19 cellular contexts compared by ENCODE assay signal in genomic region chr4:81528200-81528599, GRCh38. TPM values are rescaled to one million over a fixed set of nuclear protein-coding genes. Genes with fewer than 3 reads are reported as not detected.
DNase-seq lines count a peak whose midpoint lies in the region; ATAC-seq and TF ChIP-seq lines count a peak whose summit lies in the region.
"Had no signal": no experiment of that assay in that cellular context is flagged by ENCODE, and none has a peak within 500 bp of the region (broad histone marks: within the 10 kb centered on the region; RNA-seq: fewer than 3 reads in every experiment).

No MANE protein-coding gene starts in this region.

- DNase-seq in left ventricle myocardium superior (no peak), cardiac septum (ENCODE audit: low spot score) (no peak), mesendoderm (no peak), upper lobe of right lung (no peak), CD14-positive monocyte (ENCODE audit: low spot score) (no peak), kidney tubule cell (ENCODE audit: low spot score) (no peak)
- DNase-seq: CD4-positive, alpha-beta T cell; CD8-positive, alpha-beta memory T cell; DMS 273 treated with DMSO at 0.1 percent for 48 hours; DMS79; EL; GDM1; H9 had no signal

- TF ChIP-seq CTCF in upper lobe of right lung (IDR thresholded peaks at IDR 0.05) (no peak), CD14-positive monocyte (IDR thresholded peaks at IDR 0.05) (no peak)

- H3K4me3 ChIP-seq in mesendoderm (ENCODE audit: low read length): no peak overlapping the region
- H3K4me3 ChIP-seq in upper lobe of right lung: no peak overlapping the region
- H3K4me3 ChIP-seq: GM12878, GM23338 had no signal

- no peak overlapping the region for H3K4ac ChIP-seq in mesendoderm (ENCODE audit: low read depth, low read length)

- H3K79me1 ChIP-seq in mesendoderm (ENCODE audit: low read length): no peaks in the 10 kb centered on the region

- no peak overlapping the region for H4K5ac ChIP-seq in mesendoderm (ENCODE audit: low read length)

- H3K4me2 ChIP-seq in mesendoderm (ENCODE audit: low read length): no peak overlapping the region
- H3K4me2 ChIP-seq: GM23338 had no signal

- peaks cover 13% of the 10 kb centered on the region for H3K4me1 ChIP-seq in mesendoderm (ENCODE audit: control insufficient read depth, low read depth, low read length)
- no peaks in the 10 kb centered on the region for H3K4me1 ChIP-seq in upper lobe of right lung

- intact Hi-C loops in left ventricle myocardium superior (cut with micrococcal nuclease) (no loop called here), cardiac septum (cut with DNase I) (no loop called here), upper lobe of right lung (cut with DNase I) (no loop called here), CD14-positive monocyte (cut with micrococcal nuclease) (no loop called here)

- no peaks in the 10 kb centered on the region for H3K27me3 ChIP-seq in mesendoderm (ENCODE audit: insufficient read depth, low read length, poor library complexity)
- H3K27me3 ChIP-seq in upper lobe of right lung: no peaks in the 10 kb centered on the region

- peaks cover 16 to 22% (median 19%) of the 10 kb centered on the region in 7 donors for H3K9me3 Mint-ChIP-seq in CD14-positive monocyte
- H3K9me3 Mint-ChIP-seq: H9 had no signal

- WGBS in mesendoderm (ENCODE audit: extremely low coverage, insufficient coverage, low lambda C conversion rate): no CpG with 5 or more reads among the region's 2 CpGs

- H3K18ac ChIP-seq in mesendoderm (ENCODE audit: low read length): no peak overlapping the region

- H3K36me3 Mint-ChIP-seq in CD14-positive monocyte: peaks cover 0 to 6% of the 10 kb centered on the region in 2 donors

- H3K23ac ChIP-seq in mesendoderm (ENCODE audit: low read length): peak overlapping the region; percentile 32

- peak overlapping the region; percentile 89 for H2BK5ac ChIP-seq in mesendoderm (ENCODE audit: low read length)

- H3K9me3 ChIP-seq in upper lobe of right lung: no peaks in the 10 kb centered on the region

- peak overlapping the region; percentile 10 for H2AK5ac ChIP-seq in mesendoderm (ENCODE audit: low read length)

- no peaks in the 10 kb centered on the region for H3K79me2 ChIP-seq in mesendoderm (ENCODE audit: control insufficient read depth, insufficient read depth, low read length)

- H3K4me1 Mint-ChIP-seq in CD14-positive monocyte: no peaks in the 10 kb centered on the region
- H3K4me1 Mint-ChIP-seq: CD8-positive, alpha-beta memory T cell; GM23338 had no signal

- H3K9ac ChIP-seq in mesendoderm (ENCODE audit: low read length): no peak overlapping the region

- no peak overlapping the region for H4K8ac ChIP-seq in mesendoderm (ENCODE audit: low read depth, low read length)

- no peak overlapping the region for H3K4me3 Mint-ChIP-seq in CD14-positive monocyte
- H3K4me3 Mint-ChIP-seq: CD4-positive, alpha-beta T cell; CD8-positive, alpha-beta memory T cell; GM23338; H9 had no signal

- H3K56ac ChIP-seq in mesendoderm (ENCODE audit: low read length): peak overlapping the region; percentile 77

- no peak overlapping the region for H2BK15ac ChIP-seq in mesendoderm (replicated peaks; ENCODE audit: low read depth)

- H2BK120ac ChIP-seq in mesendoderm (ENCODE audit: low read depth, low read length): no peak overlapping the region

- H3K27ac ChIP-seq in mesendoderm (ENCODE audit: low read depth, low read length): no peak overlapping the region
- H3K27ac ChIP-seq in upper lobe of right lung: no peak overlapping the region
- H3K27ac ChIP-seq: C4-2B had no signal

- H3K27me3 Mint-ChIP-seq in CD14-positive monocyte (ENCODE audit: low read depth in 3 of 3): no peaks in the 10 kb centered on the region
- H3K27me3 Mint-ChIP-seq: CD4-positive, alpha-beta T cell had no signal

- H3K36me3 ChIP-seq in mesendoderm (ENCODE audit: control insufficient read depth, insufficient read depth, low read length) (no peaks in the 10 kb centered on the region), upper lobe of right lung (no peaks in the 10 kb centered on the region)

- no peak overlapping the region for H3K27ac Mint-ChIP-seq in CD14-positive monocyte
- H3K27ac Mint-ChIP-seq: CD4-positive, alpha-beta T cell; GM23338; H9 had no signal

- ATAC-seq in left ventricle myocardium superior: peak; percentile 55
- peak; percentile 38 for ATAC-seq in upper lobe of right lung
- ATAC-seq: GM12878, GM23338, HCT116 had no signal

RNA-seq across cellular contexts. Expression of gene RASGEF1B, which starts 56.5 kb away (rescaled TPM):
- total RNA-seq in left ventricle myocardium superior: 2.1 TPM
- 2.4 TPM for total RNA-seq in cardiac septum
- 20.7 TPM for polyA plus RNA-seq in mesendoderm (2013, experiment 1 of 2)
- 20.8 TPM for polyA plus RNA-seq in mesendoderm (2013, experiment 2 of 2)
- 45.1 TPM for total RNA-seq in upper lobe of right lung
- 10 to 100 TPM; 36.6 to 76.9 TPM for polyA plus RNA-seq in CD14-positive monocyte
- total RNA-seq: A172 had no signal
- polyA plus RNA-seq: BJ had no signal

Comparison
In these comparisons a context has a peak if more than half of its experiments do, and no peak if none do; other contexts are left out.
1. RNA of gene RASGEF1B, which starts 56.5 kb away (total RNA-seq): 45.1 TPM in upper lobe of right lung (single experiment); 2.4 TPM in cardiac septum (single experiment) and 2.1 TPM in left ventricle myocardium superior (single experiment); every median in the first group is over 10 times any median in the second.